ENCODE assay signal across 8 cellular contexts in genomic region chr14:34930591-34931069, GRCh38. TPM values are rescaled to one million over a fixed set of nuclear protein-coding genes. Genes with fewer than 3 reads are reported as not detected.
DNase-seq lines count a peak whose midpoint lies in the region; ATAC-seq and TF ChIP-seq lines count a peak whose summit lies in the region.

No MANE protein-coding gene starts in this region.

- no peaks in the 10 kb centered on the region for H3K9me3 ChIP-seq in suprapubic skin

- no peak for TF ChIP-seq POLR2A in suprapubic skin (IDR thresholded peaks at IDR 0.05)

- no peak for TF ChIP-seq EP300 in suprapubic skin (IDR thresholded peaks at IDR 0.05)

- 64% methylated on average over 4 of the region's 4 CpGs for WGBS in suprapubic skin

- DNase-seq in stimulated activated CD4-positive, alpha-beta T cell treated with anti-CD3 and anti-CD28 coated beads, Interleukin-15, amount 100 ng/mL, for 24 hours, result peak; percentile 9
- DNase-seq in stimulated activated CD4-positive, alpha-beta T cell treated with anti-CD3 and anti-CD28 coated beads, Interleukin-1b, Interleukin-23, amount 100 ng/mL, for 48 hours, result no peak
- peak; percentile 16 for DNase-seq in activated naive CD4-positive, alpha-beta T cell treated with anti-CD3 and anti-CD28 coated beads, Interleukin-2, amount 50 U/mL, for 16 hours
- no peak for DNase-seq in suprapubic skin (ENCODE audit: low spot score in 2 of 2)
- DNase-seq in NCI-H1417 (lab: John Stamatoyannopoulos, UW), result no peak
- no peak for DNase-seq in D341Med (ENCODE audit: low spot score)
- DNase-seq in OCI-M1 (lab: John Stamatoyannopoulos, UW), result no peak

- TF ChIP-seq CTCF in suprapubic skin (IDR thresholded peaks at IDR 0.05), result no peak

- no peaks in the 10 kb centered on the region for H3K36me3 ChIP-seq in suprapubic skin

- no peaks in the 10 kb centered on the region for H3K27me3 ChIP-seq in suprapubic skin

- H3K27ac ChIP-seq in suprapubic skin, result peak overlapping the region; percentile 14

- no peak overlapping the region for H3K4me3 ChIP-seq in suprapubic skin

- peak; percentile 81 for ATAC-seq in HG02885 (IDR thresholded peaks at IDR 0.05; ENCODE audit: poor library complexity, unreplicated experiment)

- H3K4me1 ChIP-seq in suprapubic skin, result peaks cover 10% of the 10 kb centered on the region

RNA-seq across cellular contexts. Expression of gene SRP54, which starts 52.2 kb away (rescaled TPM):
- total RNA-seq in suprapubic skin, result 10 to 100 TPM; 41.5 to 89.5 (median 50.8) TPM

RNA-seq across cellular contexts. Expression of gene BAZ1A, which starts 55.5 kb away (rescaled TPM):
- total RNA-seq in suprapubic skin, result 10 to 100 TPM; 37.0 to 95.1 (median 55.7) TPM

Comparison
In these comparisons a context has a peak if more than half of its experiments do, and no peak if none do; other contexts are left out.
1. DNase-seq: peak in stimulated activated CD4-positive, alpha-beta T cell treated with anti-CD3 and anti-CD28 coated beads, Interleukin-15, amount 100 ng/mL, for 24 hours (single experiment) and activated naive CD4-positive, alpha-beta T cell treated with anti-CD3 and anti-CD28 coated beads, Interleukin-2, amount 50 U/mL, for 16 hours (single experiment); none in stimulated activated CD4-positive, alpha-beta T cell treated with anti-CD3 and anti-CD28 coated beads, Interleukin-1b, Interleukin-23, amount 100 ng/mL, for 48 hours (single experiment), suprapubic skin (0 of 2), NCI-H1417 (0 of 3), D341Med (single experiment) and OCI-M1 (single experiment).